In genomic region chr11:65381721-65382035, GRCh38 we compare ENCODE assay signal across 8 cellular contexts. TPM values are rescaled to one million over a fixed set of nuclear protein-coding genes. Genes with fewer than 3 reads are reported as not detected.
A peak's percentile ranks its signal among the peaks of the same experiment; 100 is the strongest.
DNase-seq lines count a peak whose midpoint lies in the region; ATAC-seq and TF ChIP-seq lines count a peak whose summit lies in the region.

No MANE protein-coding gene starts in this region.

- H2AFZ ChIP-seq in Karpas-422 (ENCODE audit: low read length), result peak overlapping the region; percentile 74; the same call in 1 of the 2 replicates

- CTCF ChIA-PET in AG04450 (lab: Charles Lee), result interaction anchor here (0.5 to 1.2 kb wide), 4 partner anchors 20 to 127 kb away, joined by 3 to 4 read pairs (median 4); no protein-coding TSS in a partner anchor

- peaks cover 40% of the 10 kb centered on the region for H3K4me1 ChIP-seq in Karpas-422 (ENCODE audit: low read length)
- peaks cover 27 to 70% of the 10 kb centered on the region in 2 donors for H3K4me1 ChIP-seq in left lung
- peaks cover 19% of the 10 kb centered on the region for H3K4me1 ChIP-seq in thymus (ENCODE audit: control insufficient read depth, insufficient read depth, low read length)

- no peaks in the 10 kb centered on the region for H3K9me2 ChIP-seq in Karpas-422 (replicated peaks; ENCODE audit: insufficient read depth, low read length)

- peak; percentile 2 for ATAC-seq in GM18519 (IDR thresholded peaks at IDR 0.05; ENCODE audit: low FRiP score, unreplicated experiment)
- ATAC-seq in left lung, result peak; percentile 10
- no peak for ATAC-seq in HG02970 (IDR thresholded peaks at IDR 0.05; ENCODE audit: low FRiP score, unreplicated experiment)

- intact Hi-C loops in left lung (cut with DNase I), result no loop called here

- no peaks in the 10 kb centered on the region for H3K27me3 ChIP-seq in AG04450 (ENCODE audit: control insufficient read depth, insufficient read depth, low read length)
- no peaks in the 10 kb centered on the region for H3K27me3 ChIP-seq in Karpas-422 (ENCODE audit: low read length)
- H3K27me3 ChIP-seq in left lung, result no peaks in the 10 kb centered on the region
- H3K27me3 ChIP-seq in thymus (ENCODE audit: control insufficient read depth, insufficient read depth), result no peaks in the 10 kb centered on the region

- DNase-seq in AG04450 (ENCODE audit: low read depth, low spot score) (no peak), Karpas-422 (peak; percentile 69), left lung (peak in 1 of 2 donors; percentile 49)
- no peak for DNase-seq in activated CD4-positive, alpha-beta T cell treated with anti-CD3 and anti-CD28 coated beads for 1 hour

- no peaks in the 10 kb centered on the region for H4K20me1 ChIP-seq in Karpas-422 (ENCODE audit: insufficient read depth, low read depth, low read length)

- WGBS in thymus, result 6% methylated on average over 6 of the region's 6 CpGs

- peak overlapping the region; percentile 99 for H3K27ac ChIP-seq in AG04450 (ENCODE audit: low read depth, low read length)
- H3K27ac ChIP-seq in Karpas-422 (ENCODE audit: low read length), result peak overlapping the region; percentile 79
- H3K27ac ChIP-seq in angular gyrus (ENCODE audit: low read depth, low read length), result peak overlapping the region; percentile 100
- peak overlapping the region; percentile 98 for H3K27ac ChIP-seq in left lung
- peak overlapping the region; percentile 99 for H3K27ac ChIP-seq in thymus (ENCODE audit: low read depth)

- H3K9me3 ChIP-seq in AG04450 (ENCODE audit: control insufficient read depth, insufficient read depth, low read length) (no peaks in the 10 kb centered on the region; the same call in 1 of the 2 replicates), Karpas-422 (ENCODE audit: low read length) (no peaks in the 10 kb centered on the region), left lung (no peaks in the 10 kb centered on the region), thymus (ENCODE audit: control insufficient read depth) (no peaks in the 10 kb centered on the region)

- H3K4me2 ChIP-seq in Karpas-422 (ENCODE audit: low read depth, low read length, poor library complexity, severe bottlenecking), result peak overlapping the region; percentile 93

- H3K36me3 ChIP-seq in Karpas-422 (ENCODE audit: insufficient read depth, low read length), result no peaks in the 10 kb centered on the region
- H3K36me3 ChIP-seq in left lung, result no peaks in the 10 kb centered on the region
- H3K36me3 ChIP-seq in thymus (ENCODE audit: control insufficient read depth, insufficient read depth), result peaks cover 8% of the 10 kb centered on the region

- peaks cover 1% of the 10 kb centered on the region for H3K79me2 ChIP-seq in Karpas-422 (ENCODE audit: low read length)

- H3K9ac ChIP-seq in Karpas-422 (ENCODE audit: low read length), result peak overlapping the region; percentile 80

- TF ChIP-seq CTCF in AG04450 (IDR thresholded peaks at IDR 0.05; ENCODE audit: low read depth, low read length) (no peak), left lung (IDR thresholded peaks at IDR 0.05) (no peak)

- POLR2A ChIA-PET in AG04450 (lab: Yijun Ruan, JAX), result interaction anchor here (0.7 to 5.2 kb wide), 5 partner anchors 36 to 120 kb away, joined by 3 to 50 read pairs (median 4); partner anchors contain the start of gene NEAT1

- H3K4me3 ChIP-seq in AG04450 (ENCODE audit: low read depth, low read length) (peak overlapping the region; percentile 54), Karpas-422 (ENCODE audit: low read length) (peak overlapping the region; percentile 79), left lung (peak overlapping the region; percentile 37), thymus (ENCODE audit: low read length) (peak overlapping the region; percentile 52)

RNA-seq across cellular contexts. Expression of gene SLC25A45, which starts 0.8 kb away (rescaled TPM):
- polyA plus RNA-seq in AG04450 (2011; rRNA removed) (0.76 and 1.4 TPM in 2 replicates), thymus (35.3 TPM)
- 1.4 and 2.5 TPM in 2 replicates for polyA minus RNA-seq in AG04450 (2011; rRNA and poly(A)+ RNA removed)
- total RNA-seq in Karpas-422 (2014; rRNA removed; shearing (Covaris generic); ENCODE audit: low replicate concordance), result 6.7 and 9.7 TPM in 2 replicates
- 1 to 10 TPM; 8.4 to 9.8 TPM for total RNA-seq in left lung

RNA-seq across cellular contexts. Expression of gene FRMD8, which starts 4.8 kb away (rescaled TPM):
- polyA plus RNA-seq in AG04450 (2011; rRNA removed), result 10.7 and 14.1 TPM in 2 replicates
- polyA minus RNA-seq in AG04450 (2011; rRNA and poly(A)+ RNA removed), result 8.2 and 10.9 TPM in 2 replicates
- total RNA-seq in Karpas-422 (2014; rRNA removed; shearing (Covaris generic); ENCODE audit: low replicate concordance), result 48.5 and 102 TPM in 2 replicates
- 10 to 100 TPM; 31.7 to 31.9 TPM for total RNA-seq in left lung
- polyA plus RNA-seq in thymus, result 21.4 TPM

RNA-seq across cellular contexts. Expression of gene TIGD3, which starts 27.1 kb away (rescaled TPM):
- polyA plus RNA-seq in AG04450 (2011; rRNA removed) (0.07 and 0.11 TPM in 2 replicates), thymus (1.9 TPM)
- not detected in 2 replicates for polyA minus RNA-seq in AG04450 (2011; rRNA and poly(A)+ RNA removed)
- total RNA-seq in Karpas-422 (2014; rRNA removed; shearing (Covaris generic); ENCODE audit: low replicate concordance), result 0.11 and 0.83 TPM in 2 replicates
- under 1 TPM; 0.21 to 0.32 TPM for total RNA-seq in left lung

RNA-seq across cellular contexts. Expression of gene NEAT1, which starts 40.9 kb away (rescaled TPM):
- polyA plus RNA-seq in AG04450 (2011; rRNA removed) (72.3 and 83.3 TPM in 2 replicates), thymus (3,325 TPM)
- polyA minus RNA-seq in AG04450 (2011; rRNA and poly(A)+ RNA removed), result 202 and 210 TPM in 2 replicates
- total RNA-seq in Karpas-422 (2014; rRNA removed; shearing (Covaris generic); ENCODE audit: low replicate concordance), result 36.5 and 74.7 TPM in 2 replicates
- 1,000 to 10,000 TPM; 1,146 to 1,441 TPM for total RNA-seq in left lung

RNA-seq across cellular contexts. Expression of gene DPF2, which starts 48.0 kb away (rescaled TPM):
- polyA plus RNA-seq in AG04450 (2011; rRNA removed) (43.7 and 52.0 TPM in 2 replicates), thymus (30.8 TPM)
- polyA minus RNA-seq in AG04450 (2011; rRNA and poly(A)+ RNA removed), result 49.2 and 58.5 TPM in 2 replicates
- total RNA-seq in Karpas-422 (2014; rRNA removed; shearing (Covaris generic); ENCODE audit: low replicate concordance), result 34.0 and 44.5 TPM in 2 replicates
- total RNA-seq in left lung, result 10 to 100 TPM; 47.4 to 51.4 TPM
